In the genomic region with DNA sequence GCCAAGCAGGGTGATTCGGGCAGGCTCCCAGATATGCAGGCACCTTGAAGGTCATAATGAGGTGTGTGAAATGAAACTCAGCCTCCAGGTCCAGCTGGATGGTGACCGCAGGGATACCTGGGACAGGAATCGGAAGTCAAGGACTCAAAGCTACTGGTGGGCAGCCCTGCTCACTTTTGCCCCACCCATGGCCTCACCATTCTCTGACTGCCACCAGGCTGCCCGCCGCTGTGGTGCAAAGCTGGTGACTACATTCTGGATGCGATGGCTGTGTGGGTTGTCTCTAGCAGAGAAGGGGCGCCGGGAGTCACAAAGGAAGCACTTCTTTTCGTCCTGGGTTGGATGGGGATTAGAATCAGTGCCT, we compare ENCODE assay signal across 1 cellular context.
TF ChIP-seq lines count a peak whose summit lies in the region.

No MANE protein-coding gene starts in this region.

TF ChIP-seq in WTC11, 78 proteins besides CTCF, POLR2A, EP300 and RAD21 (continued from another document):
- TF ChIP-seq, protein P1, sequence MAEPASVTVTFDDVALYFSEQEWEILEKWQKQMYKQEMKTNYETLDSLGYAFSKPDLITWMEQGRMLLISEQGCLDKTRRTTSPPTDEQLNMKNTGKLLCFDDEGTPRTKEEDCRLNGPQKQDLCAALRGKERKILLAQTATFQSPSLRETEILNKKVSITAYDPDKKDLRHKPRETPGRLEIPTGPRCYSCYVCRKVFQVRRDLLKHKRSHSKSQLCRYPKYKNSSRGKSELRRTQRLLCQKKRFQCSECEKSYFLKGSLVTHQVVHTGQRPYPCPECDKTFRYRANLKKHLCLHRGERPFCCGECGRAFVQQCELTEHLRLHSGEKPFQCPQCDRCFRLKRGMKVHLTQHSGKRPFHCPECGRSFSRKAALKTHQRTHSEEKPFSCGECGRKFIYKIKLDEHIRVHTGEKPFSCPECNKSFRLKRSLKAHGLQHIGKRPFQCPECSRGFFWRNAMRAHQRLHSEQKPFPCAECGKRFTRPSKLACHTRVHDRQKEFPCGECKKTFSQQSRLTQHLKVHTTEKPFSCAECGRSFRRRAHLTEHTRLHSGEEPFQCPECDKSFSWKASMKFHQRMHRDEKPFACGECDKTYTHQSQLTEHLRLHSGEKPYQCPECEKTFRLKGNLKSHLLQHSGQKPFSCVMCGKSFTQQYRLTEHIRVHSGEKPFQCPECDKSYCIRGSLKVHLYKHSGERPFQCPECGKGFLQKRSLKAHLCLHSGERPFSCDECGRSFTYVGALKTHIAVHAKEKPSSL (CRISPR knock-in tag; conservative IDR thresholded peaks at IDR 0.05) = no peak
- 0 out of 2 replicates have a peak, but pooled peaks have one; percentile 10 for TF ChIP-seq FOXP1 (CRISPR knock-in tag; IDR thresholded peaks at IDR 0.05; ENCODE audit: borderline replicate concordance)
TF ChIP-seq in WTC11: peak in this region for 1.
